26 cellular contexts compared by ENCODE assay signal in genomic region chr10:32061440-32061839, GRCh38.
"Had no signal": no experiment of that assay in that cellular context is flagged by ENCODE, and none has a peak within 500 bp of the region (broad histone marks: within the 10 kb centered on the region; RNA-seq: fewer than 3 reads in every experiment).

No MANE protein-coding gene starts in this region.

- H3K4me1 ChIP-seq: adrenal gland had no signal

- H3K4me3 Mint-ChIP-seq: activated CD4-positive, alpha-beta T cell treated with anti-CD3 and anti-CD28 coated beads for 36 hours; activated CD8-positive, alpha-beta T cell treated with anti-CD3 and anti-CD28 coated beads for 36 hours; activated naive CD8-positive, alpha-beta T cell treated with anti-CD3 and anti-CD28 coated beads, Interleukin-2, amount 10 ng/mL, durations not matched to agents 7 days and 5 days; activated T-cell treated with anti-CD3 and anti-CD28 coated beads, Interleukin-2, amount 50 U/mL, for 72 hours had no signal

- ATAC-seq: activated CD4-positive, alpha-beta T cell treated with anti-CD3 and anti-CD28 coated beads for 36 hours; activated CD8-positive, alpha-beta T cell treated with anti-CD3 and anti-CD28 coated beads for 36 hours; activated T-cell treated with anti-CD3 and anti-CD28 coated beads, Interleukin-2, amount 50 U/mL, for 72 hours; Panc1 had no signal

- H3K27me3 ChIP-seq: adrenal gland, SJCRH30 had no signal

- H3K9me3 Mint-ChIP-seq: activated CD8-positive, alpha-beta T cell treated with anti-CD3 and anti-CD28 coated beads for 36 hours; activated naive CD8-positive, alpha-beta T cell treated with anti-CD3 and anti-CD28 coated beads, Interleukin-2, amount 10 ng/mL, durations not matched to agents 7 days and 5 days; activated T-cell treated with anti-CD3 and anti-CD28 coated beads, Interleukin-2, amount 50 U/mL, for 72 hours; IgD-negative memory B cell had no signal

- H3K9me3 ChIP-seq: adrenal gland had no signal

- H3K27me3 Mint-ChIP-seq: activated CD4-positive, alpha-beta T cell treated with anti-CD3 and anti-CD28 coated beads for 36 hours; activated CD8-positive, alpha-beta T cell treated with anti-CD3 and anti-CD28 coated beads for 36 hours had no signal

- H3K27ac Mint-ChIP-seq: activated CD4-positive, alpha-beta T cell treated with anti-CD3 and anti-CD28 coated beads for 36 hours; activated CD8-positive, alpha-beta T cell treated with anti-CD3 and anti-CD28 coated beads for 36 hours; activated naive CD8-positive, alpha-beta T cell treated with anti-CD3 and anti-CD28 coated beads, Interleukin-2, amount 10 ng/mL, durations not matched to agents 7 days and 5 days; activated T-cell treated with anti-CD3 and anti-CD28 coated beads, Interleukin-2, amount 50 U/mL, for 72 hours had no signal

- H3K4me3 ChIP-seq: adrenal gland, SJCRH30 had no signal

- H3K4me2 ChIP-seq: SK-N-SH had no signal

- DNase-seq: activated CD4-positive, alpha-beta T cell treated with anti-CD3 and anti-CD28 coated beads for 36 hours; activated CD8-positive, alpha-beta memory T cell treated with anti-CD3 and anti-CD28 coated beads, Interleukin-2, amount 50 U/mL, for 4 hours; activated CD8-positive, alpha-beta T cell treated with anti-CD3 and anti-CD28 coated beads for 36 hours; activated naive CD4-positive, alpha-beta T cell treated with anti-CD3 and anti-CD28 coated beads, Interleukin-2, amount 50 U/mL, for 16 hours; activated naive CD8-positive, alpha-beta T cell treated with anti-CD3 and anti-CD28 coated beads, Interleukin-2, amount 10 ng/mL, durations not matched to agents 7 days and 5 days; activated T-cell treated with anti-CD3 and anti-CD28 coated beads, Interleukin-2, amount 50 U/mL, for 72 hours; adrenal gland; anterior cingulate cortex; caudate nucleus; KG1; NCI-H1092; NCI-H1417; NCI-H1694; NCI-H2029; NCI-H2107; NCI-H2171 treated with DMSO at 0.1 percent for 48 hours; NCI-H226; NCI-H526 treated with DMSO at 0.1 percent for 48 hours; Right ventricle myocardium superior; SK-N-SH; T-helper 1 cell; WERI-Rb-1 had no signal

- H3K36me3 Mint-ChIP-seq: activated naive CD8-positive, alpha-beta T cell treated with anti-CD3 and anti-CD28 coated beads, Interleukin-2, amount 10 ng/mL, durations not matched to agents 7 days and 5 days; IgD-negative memory B cell had no signal

- H3K36me3 ChIP-seq: adrenal gland, SJCRH30, WERI-Rb-1 had no signal

- H3K9ac ChIP-seq: SK-N-SH had no signal

- H3K27ac ChIP-seq: adrenal gland, RWPE1, SJCRH30, WERI-Rb-1 had no signal
